Comparison of ENCODE assay signal across 9 cellular contexts in genomic region chr2:232230557-232230956, GRCh38.
DNase-seq lines count a peak whose midpoint lies in the region; ATAC-seq and TF ChIP-seq lines count a peak whose summit lies in the region.
"Had no signal": no experiment of that assay in that cellular context is flagged by ENCODE, and none has a peak within 500 bp of the region (broad histone marks: within the 10 kb centered on the region; RNA-seq: fewer than 3 reads in every experiment).

No MANE protein-coding gene starts in this region.

- no peak for ATAC-seq in stimulated activated naive B cell treated with anti-CD40 and anti-IgM and Interleukin-4, amounts not matched to agents 10 μg/mL and 1 μg/mL and 100 μg/mL, for 72 hours (replicated peaks)
- ATAC-seq in Right ventricle myocardium superior (ENCODE audit: poor library complexity) (no peak), GM18861 (IDR thresholded peaks at IDR 0.05; ENCODE audit: unreplicated experiment) (no peak)

- peaks cover 1% of the 10 kb centered on the region for H3K4me1 ChIP-seq in mammary epithelial cell (ENCODE audit: insufficient read depth, low read length)
- H3K4me1 ChIP-seq in neural progenitor cell, result peaks cover 7% of the 10 kb centered on the region

- no peaks in the 10 kb centered on the region for H3K36me3 Mint-ChIP-seq in neural progenitor cell
- H3K36me3 Mint-ChIP-seq in stimulated activated naive B cell treated with anti-CD40 and anti-IgM and Interleukin-4, amounts not matched to agents 10 μg/mL and 1 μg/mL and 100 μg/mL, for 72 hours, result peaks cover 5 to 17% of the 10 kb centered on the region in 2 donors

- DNase-seq in GM12865 (ENCODE audit: low read depth) (peak; percentile 57), LNCaP clone FGC (ENCODE audit: low read depth) (no peak), mammary epithelial cell (no peak), neural progenitor cell (ENCODE audit: low spot score) (peak; percentile 63), NCI-H1694 (lab: John Stamatoyannopoulos, UW) (no peak), Right ventricle myocardium superior (no peak)
- DNase-seq in stimulated activated naive B cell treated with anti-CD40 and anti-IgM and Interleukin-4, amounts not matched to agents 10 μg/mL and 1 μg/mL and 100 μg/mL, for 72 hours, result no peak
- DNase-seq: NCI-H1436 treated with DMSO at 0.1 percent for 48 hours had no signal

- H3K36me3 ChIP-seq in mammary epithelial cell (ENCODE audit: insufficient read depth, low read length) (no peaks in the 10 kb centered on the region), neural progenitor cell (no peaks in the 10 kb centered on the region)

- peaks cover 13% of the 10 kb centered on the region for H3K4me1 Mint-ChIP-seq in neural progenitor cell
- peaks cover 0 to 10% of the 10 kb centered on the region in 2 donors for H3K4me1 Mint-ChIP-seq in stimulated activated naive B cell treated with anti-CD40 and anti-IgM and Interleukin-4, amounts not matched to agents 10 μg/mL and 1 μg/mL and 100 μg/mL, for 72 hours

- in situ Hi-C loops in mammary epithelial cell (cut with MboI; ENCODE audit: low sequenced_read_pairs in 2 of 2), result no loop called here

- dilution Hi-C loops in mammary epithelial cell (cut with HindIII; ENCODE audit: low sequenced_read_pairs), result no loop called here

- H3K9me3 ChIP-seq in mammary epithelial cell (replicated peaks; ENCODE audit: insufficient read depth, low read length) (no peaks in the 10 kb centered on the region), neural progenitor cell (ENCODE audit: low read depth) (no peaks in the 10 kb centered on the region)

- no peak overlapping the region for H3K27ac Mint-ChIP-seq in neural progenitor cell
- no peak overlapping the region for H3K27ac Mint-ChIP-seq in stimulated activated naive B cell treated with anti-CD40 and anti-IgM and Interleukin-4, amounts not matched to agents 10 μg/mL and 1 μg/mL and 100 μg/mL, for 72 hours

- 96% methylated on average over 3 of the region's 3 CpGs for WGBS in mammary epithelial cell (ENCODE audit: low coverage, missing lambda C conversion rate)

- H3K79me2 ChIP-seq in mammary epithelial cell (ENCODE audit: insufficient read depth, low read length), result no peaks in the 10 kb centered on the region
- H3K79me2 ChIP-seq in neural progenitor cell (ENCODE audit: low read depth), result no peaks in the 10 kb centered on the region

- CTCF ChIA-PET in mammary epithelial cell (lab: Charles Lee; ENCODE audit: low non-redundant PET), result interaction anchor here (0.7 kb wide), 1 partner anchor 237 kb away, joined by 7 read pairs; no protein-coding TSS in a partner anchor

- H4K20me1 ChIP-seq in mammary epithelial cell (ENCODE audit: insufficient read depth, low read length) (no peaks in the 10 kb centered on the region), neural progenitor cell (ENCODE audit: low read depth) (peaks cover 14% of the 10 kb centered on the region)

- H3K4me3 ChIP-seq in GM12865 (ENCODE audit: low read depth, low read length) (no peak overlapping the region), LNCaP clone FGC (ENCODE audit: low read depth, low read length) (no peak overlapping the region), mammary epithelial cell (replicated peaks in 1 of 3; ENCODE audit: insufficient read depth in 1 of 3, low read depth in 2 of 3, low read length in 3 of 3) (no peak overlapping the region), neural progenitor cell (no peak overlapping the region)

- intact Hi-C loops in mammary epithelial cell (cut with micrococcal nuclease) (loop anchor here (1.0 kb wide), 1 partner anchor 304 kb away; the partner anchor contains the start of gene NPPC), Right ventricle myocardium superior (cut with DNase I) (no loop called here)

- no peaks in the 10 kb centered on the region for H3K27me3 ChIP-seq in mammary epithelial cell (ENCODE audit: insufficient read depth, low read length)
- H3K27me3 ChIP-seq in neural progenitor cell, result no peaks in the 10 kb centered on the region

- no peak overlapping the region for H3K4me3 Mint-ChIP-seq in neural progenitor cell
- no peak overlapping the region for H3K4me3 Mint-ChIP-seq in stimulated activated naive B cell treated with anti-CD40 and anti-IgM and Interleukin-4, amounts not matched to agents 10 μg/mL and 1 μg/mL and 100 μg/mL, for 72 hours

- BruUV-seq in mammary epithelial cell (replicated peaks; lab: Mats Ljungman, UMichigan), result no TSS peak

- H2AFZ ChIP-seq in mammary epithelial cell (ENCODE audit: low read depth, low read length) (no peak overlapping the region), neural progenitor cell (replicated peaks) (no peak overlapping the region)

- H3K9me3 Mint-ChIP-seq in neural progenitor cell, result no peaks in the 10 kb centered on the region
- H3K9me3 Mint-ChIP-seq in stimulated activated naive B cell treated with anti-CD40 and anti-IgM and Interleukin-4, amounts not matched to agents 10 μg/mL and 1 μg/mL and 100 μg/mL, for 72 hours, result no peaks in the 10 kb centered on the region

- peaks cover 2% of the 10 kb centered on the region for H3K27me3 Mint-ChIP-seq in neural progenitor cell (ENCODE audit: insufficient read depth, low read depth)
- H3K27me3 Mint-ChIP-seq in stimulated activated naive B cell treated with anti-CD40 and anti-IgM and Interleukin-4, amounts not matched to agents 10 μg/mL and 1 μg/mL and 100 μg/mL, for 72 hours, result no peaks in the 10 kb centered on the region

- no peak overlapping the region for H3K9ac ChIP-seq in mammary epithelial cell (ENCODE audit: insufficient read depth, low read length)
- H3K9ac ChIP-seq in neural progenitor cell, result no peak overlapping the region

- no peak overlapping the region for H3K4me2 ChIP-seq in mammary epithelial cell (ENCODE audit: insufficient read depth, low read depth, low read length)
- H3K4me2 ChIP-seq in neural progenitor cell, result no peak overlapping the region

- H3F3A ChIP-seq in neural progenitor cell (ENCODE audit: low read depth), result no peaks in the 10 kb centered on the region

- H3K27ac ChIP-seq in mammary epithelial cell (ENCODE audit: insufficient read depth, low read depth, low read length) (no peak overlapping the region), neural progenitor cell (no peak overlapping the region)

- TF ChIP-seq CTCF in GM12865 (IDR thresholded peaks at IDR 0.05; ENCODE audit: insufficient read depth, low read depth, low read length, missing control alignments) (peak; percentile 35), LNCaP clone FGC (IDR thresholded peaks at IDR 0.05; ENCODE audit: control insufficient read depth, extremely low read depth, insufficient read depth) (peak; percentile 20), mammary epithelial cell (conservative IDR thresholded peaks at IDR 0.05 in 1 of 2, IDR thresholded peaks at IDR 0.05 in 1 of 2; ENCODE audit: extremely low read depth in 1 of 2, insufficient read depth in 1 of 2, low read depth in 1 of 2, low read length in 2 of 2) (peak; percentile 22 to 33), neural progenitor cell (IDR thresholded peaks at IDR 0.05) (peak; percentile 56)

Comparison
In these comparisons a context has a peak if more than half of its experiments do, and no peak if none do; other contexts are left out.
1. DNase-seq: peak in GM12865 (single experiment) and neural progenitor cell (single experiment); none in LNCaP clone FGC (single experiment), mammary epithelial cell (single experiment), NCI-H1694 (single experiment), stimulated activated naive B cell treated with anti-CD40 and anti-IgM and Interleukin-4, amounts not matched to agents 10 μg/mL and 1 μg/mL and 100 μg/mL, for 72 hours (single experiment) and Right ventricle myocardium superior (single experiment).
2. Peak in every context shown above with its lines, with median percentiles within 50 percentile points of each other: CTCF ChIP-seq.